9 cellular contexts compared by ENCODE assay signal in the genomic region with DNA sequence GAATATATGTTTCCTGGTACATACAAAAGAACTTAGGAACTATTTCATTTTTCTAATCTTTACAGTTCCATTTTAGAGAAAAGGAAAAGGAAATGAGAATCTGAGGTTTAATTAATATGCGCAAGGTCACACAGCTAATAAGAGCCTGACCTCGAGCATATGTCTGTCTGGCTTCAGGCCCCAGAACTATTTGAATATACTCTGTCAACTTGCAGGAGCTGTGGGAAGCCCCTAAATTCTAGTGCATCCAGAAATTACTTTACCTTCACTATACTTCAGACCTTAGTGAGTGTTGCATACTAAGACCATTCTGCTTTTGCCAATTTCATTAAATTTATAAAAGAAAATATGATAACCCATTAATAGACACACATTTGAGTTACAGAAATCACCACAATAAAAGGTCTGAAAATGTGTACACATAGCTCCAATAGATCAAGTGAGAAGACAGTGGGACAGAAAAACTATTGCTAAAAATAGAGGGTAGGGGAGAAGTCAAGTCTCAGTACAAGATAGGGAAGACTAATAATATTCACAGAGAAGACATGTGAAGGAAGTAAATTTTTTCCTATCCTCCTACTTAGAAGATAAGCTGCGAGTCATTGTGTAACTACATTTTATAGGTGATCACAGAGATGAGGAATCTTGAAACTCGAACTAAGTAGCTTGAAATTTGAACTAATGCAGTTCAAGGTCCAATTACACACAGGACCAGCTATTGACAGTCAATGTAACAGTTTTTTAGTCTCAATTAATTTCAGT. TPM values are rescaled to one million over a fixed set of nuclear protein-coding genes. Genes with fewer than 3 reads are reported as not detected.
DNase-seq lines count a peak whose midpoint lies in the region; ATAC-seq, FAIRE-seq and TF ChIP-seq lines count a peak whose summit lies in the region.
"Had no signal": no experiment of that assay in that cellular context is flagged by ENCODE, and none has a peak within 500 bp of the region (broad histone marks: within the 10 kb centered on the region; RNA-seq: fewer than 3 reads in every experiment).

No MANE protein-coding gene starts in this region.

- no peaks in the 10 kb centered on the region for H3K36me3 ChIP-seq in bronchial epithelial cell (ENCODE audit: control insufficient read depth, insufficient read depth, low read length)

- POLR2A ChIA-PET in naive thymus-derived CD8-positive, alpha-beta T cell (lab: Charles Lee) = no interaction called here

- no peak overlapping the region for H3K27ac Mint-ChIP-seq in naive thymus-derived CD8-positive, alpha-beta T cell

- H3K4me3 ChIP-seq in bronchial epithelial cell (ENCODE audit: low read depth, low read length) = no peak overlapping the region
- H3K4me3 ChIP-seq: K562 had no signal

- H3K27me3 ChIP-seq in bronchial epithelial cell (ENCODE audit: control insufficient read depth, insufficient read depth, low read length) = no peaks in the 10 kb centered on the region

- H3K27me3 Mint-ChIP-seq in naive thymus-derived CD8-positive, alpha-beta T cell = peaks cover 0 to 13% (median 0%) of the 10 kb centered on the region in 5 donors

- H3K36me3 Mint-ChIP-seq in naive thymus-derived CD8-positive, alpha-beta T cell = no peaks in the 10 kb centered on the region

- TF ChIP-seq CTCF in bronchial epithelial cell (IDR thresholded peaks at IDR 0.05; ENCODE audit: insufficient read depth, low read length, severe bottlenecking) = no peak

- H3K4me1 Mint-ChIP-seq in naive thymus-derived CD8-positive, alpha-beta T cell = peaks cover 0 to 6% (median 0%) of the 10 kb centered on the region in 4 donors

- H3K4me3 Mint-ChIP-seq in naive thymus-derived CD8-positive, alpha-beta T cell = no peak overlapping the region

- FAIRE-seq in bronchial epithelial cell (lab: Jason Lieb, UNC) = no peak
- FAIRE-seq: K562 had no signal

- peak; percentile 66 for ATAC-seq in GM21367 (IDR thresholded peaks at IDR 0.05; ENCODE audit: unreplicated experiment)
- ATAC-seq in HG03521 (IDR thresholded peaks at IDR 0.05; ENCODE audit: unreplicated experiment) = peak; percentile 45
- ATAC-seq in naive thymus-derived CD8-positive, alpha-beta T cell = no peak
- ATAC-seq: K562 had no signal

- DNase-seq in ELR (ENCODE audit: low read depth) (peak; percentile 57), bronchial epithelial cell (ENCODE audit: low read depth) (peak; percentile 75), T-helper 9 cell (no peak), NCI-H2227 (lab: John Stamatoyannopoulos, UW; ENCODE audit: unreplicated experiment) (no peak)
- no peak for DNase-seq in naive thymus-derived CD8-positive, alpha-beta T cell
- DNase-seq in stimulated activated CD4-positive, alpha-beta T cell treated with anti-CD3 and anti-CD28 coated beads, Interleukin-2, amount 100 ng/mL, for 48 hours = no peak

- H3K9me3 Mint-ChIP-seq in naive thymus-derived CD8-positive, alpha-beta T cell = no peaks in the 10 kb centered on the region

RNA-seq across cellular contexts. Expression of a gene that starts 3.8 kb away (rescaled TPM):
- total RNA-seq in bronchial epithelial cell = not detected in 2 replicates
- total RNA-seq in naive thymus-derived CD8-positive, alpha-beta T cell = not detected
- not detected for polyA plus RNA-seq in naive thymus-derived CD8-positive, alpha-beta T cell
- total RNA-seq: K562 had no signal
- polyA plus RNA-seq: K562 had no signal

Comparison
In these comparisons a context has a peak if more than half of its experiments do, and no peak if none do; other contexts are left out.
1. DNase-seq: peak in ELR (single experiment) and bronchial epithelial cell (single experiment); none in naive thymus-derived CD8-positive, alpha-beta T cell (0 of 10), stimulated activated CD4-positive, alpha-beta T cell treated with anti-CD3 and anti-CD28 coated beads, Interleukin-2, amount 100 ng/mL, for 48 hours (0 of 2), T-helper 9 cell (single experiment) and NCI-H2227 (single experiment).
2. ATAC-seq: peak in GM21367 (single experiment) and HG03521 (single experiment); none in naive thymus-derived CD8-positive, alpha-beta T cell (0 of 2).